In genomic region chr10:37442882-37443281, GRCh38 we compare ENCODE assay signal across 28 cellular contexts.
"Had no signal": no experiment of that assay in that cellular context is flagged by ENCODE, and none has a peak within 500 bp of the region (broad histone marks: within the 10 kb centered on the region; RNA-seq: fewer than 3 reads in every experiment).

No MANE protein-coding gene starts in this region.

- H3K9me3 ChIP-seq: suprapubic skin, testis, thoracic aorta, thyroid gland, tibial artery, tibial nerve, transverse colon, upper lobe of left lung, upper lobe of right lung, uterus, vagina had no signal

- DNase-seq: stimulated activated CD4-positive, alpha-beta T cell treated with anti-CD3 and anti-CD28 coated beads, Interleukin-2, amount 100 ng/mL, for 24 hours; stimulated activated CD4-positive, alpha-beta T cell treated with anti-CD3 and anti-CD28 coated beads, Interleukin-2, amount 100 ng/mL, for 48 hours; stimulated activated CD4-positive, alpha-beta T cell treated with anti-CD3 and anti-CD28 coated beads, Interleukin-4, amount 100 ng/mL, for 1 hour; stimulated activated CD4-positive, alpha-beta T cell treated with anti-CD3 and anti-CD28 coated beads, Interleukin-4, amount 100 ng/mL, for 24 hours; stimulated activated CD8-positive, alpha-beta memory T cell treated with anti-CD3 and anti-CD28 coated beads, Interleukin-4, amount 100 ng/mL, for 48 hours; stimulated activated naive B cell treated with anti-CD40 and anti-IgM and Interleukin-4, amounts not matched to agents 10 μg/mL and 1 μg/mL and 100 μg/mL, for 72 hours; stimulated activated naive CD4-positive, alpha-beta T cell; stimulated activated naive CD4-positive, alpha-beta T cell treated with Interleukin-2 at 50 U/mL for 16 hours; stimulated activated naive CD8-positive, alpha-beta T cell treated with anti-CD3 and anti-CD28 coated beads, Interleukin-15, amount 100 ng/mL, for 72 hours; stimulated activated naive CD8-positive, alpha-beta T cell treated with anti-CD3 and anti-CD28 coated beads, Interleukin-15, Interleukin-2, amounts not matched to agents 100 U/mL and 50 U/mL, for 24 hours; stomach; substantia nigra; testis; thyroid gland; tibial artery; transverse colon; trophoblast cell; upper lobe of left lung; upper lobe of right lung; uterus had no signal

- H3K27me3 Mint-ChIP-seq: stimulated activated memory B cell treated with anti-CD40 and anti-IgM and Interleukin-4, amounts not matched to agents 10 μg/mL and 1 μg/mL and 100 μg/mL, for 72 hours; stimulated activated naive B cell treated with anti-CD40 and anti-IgM and Interleukin-4, amounts not matched to agents 10 μg/mL and 1 μg/mL and 100 μg/mL, for 72 hours; stimulated activated naive CD8-positive, alpha-beta T cell treated with anti-CD3 and anti-CD28 coated beads, Interleukin-15, amount 100 ng/mL, for 72 hours; stimulated activated naive CD8-positive, alpha-beta T cell treated with anti-CD3 and anti-CD28 coated beads, Interleukin-15, Interleukin-2, amounts not matched to agents 100 ng/mL and 50 ng/mL, for 24 hours; type B pancreatic cell had no signal

- H3K27ac ChIP-seq: stomach, suprapubic skin, testis, thoracic aorta, thyroid gland, tibial artery, tibial nerve, transverse colon, upper lobe of left lung, upper lobe of right lung, uterus, vagina had no signal

- ATAC-seq: stimulated activated effector memory CD8-positive, alpha-beta T cell treated with anti-CD3 and anti-CD28 coated beads, Interleukin-12 subunit alpha, Interleukin-12 subunit beta, amount 100 ng/mL, for 72 hours; stimulated activated memory B cell treated with anti-CD40 and anti-IgM and Interleukin-4, amounts not matched to agents 10 μg/mL and 1 μg/mL and 100 μg/mL, for 72 hours; stimulated activated naive B cell treated with anti-CD40 and anti-IgM and Interleukin-4, amounts not matched to agents 10 μg/mL and 1 μg/mL and 100 μg/mL, for 72 hours; stimulated activated naive CD8-positive, alpha-beta T cell treated with anti-CD3 and anti-CD28 coated beads, Interleukin-15, amount 100 ng/mL, for 72 hours; stimulated activated naive CD8-positive, alpha-beta T cell treated with anti-CD3 and anti-CD28 coated beads, Interleukin-15, Interleukin-2, amounts not matched to agents 100 U/mL and 50 U/mL, for 24 hours; upper lobe of right lung had no signal

- H3K27me3 ChIP-seq: stomach, suprapubic skin, testis, thyroid gland, tibial artery, tibial nerve, transverse colon, upper lobe of left lung, upper lobe of right lung, uterus, vagina had no signal

- H3K4me3 Mint-ChIP-seq: stimulated activated effector memory CD8-positive, alpha-beta T cell treated with anti-CD3 and anti-CD28 coated beads, Interleukin-12 subunit alpha, Interleukin-12 subunit beta, amount 100 ng/mL, for 72 hours; stimulated activated memory B cell treated with anti-CD40 and anti-IgM and Interleukin-4, amounts not matched to agents 10 μg/mL and 1 μg/mL and 100 μg/mL, for 72 hours; stimulated activated naive B cell treated with anti-CD40 and anti-IgM and Interleukin-4, amounts not matched to agents 10 μg/mL and 1 μg/mL and 100 μg/mL, for 72 hours; stimulated activated naive CD8-positive, alpha-beta T cell treated with anti-CD3 and anti-CD28 coated beads, Interleukin-15, amount 100 ng/mL, for 72 hours; stimulated activated naive CD8-positive, alpha-beta T cell treated with anti-CD3 and anti-CD28 coated beads, Interleukin-15, Interleukin-2, amounts not matched to agents 100 ng/mL and 50 ng/mL, for 24 hours; type B pancreatic cell had no signal

- H3K4me3 ChIP-seq: stomach, suprapubic skin, testis, thoracic aorta, thyroid gland, tibial artery, tibial nerve, transverse colon, upper lobe of left lung, upper lobe of right lung, uterus, vagina had no signal

- H3K36me3 ChIP-seq: stomach, suprapubic skin, thoracic aorta, thyroid gland, tibial artery, tibial nerve, transverse colon, upper lobe of left lung, upper lobe of right lung, uterus, vagina had no signal

- H3K4me1 Mint-ChIP-seq: stimulated activated effector memory CD8-positive, alpha-beta T cell treated with anti-CD3 and anti-CD28 coated beads, Interleukin-12 subunit alpha, Interleukin-12 subunit beta, amount 100 ng/mL, for 72 hours; stimulated activated memory B cell treated with anti-CD40 and anti-IgM and Interleukin-4, amounts not matched to agents 10 μg/mL and 1 μg/mL and 100 μg/mL, for 72 hours; stimulated activated naive B cell treated with anti-CD40 and anti-IgM and Interleukin-4, amounts not matched to agents 10 μg/mL and 1 μg/mL and 100 μg/mL, for 72 hours; stimulated activated naive CD8-positive, alpha-beta T cell treated with anti-CD3 and anti-CD28 coated beads, Interleukin-15, amount 100 ng/mL, for 72 hours had no signal

- H3K36me3 Mint-ChIP-seq: stimulated activated effector memory CD8-positive, alpha-beta T cell treated with anti-CD3 and anti-CD28 coated beads, Interleukin-12 subunit alpha, Interleukin-12 subunit beta, amount 100 ng/mL, for 72 hours; stimulated activated memory B cell treated with anti-CD40 and anti-IgM and Interleukin-4, amounts not matched to agents 10 μg/mL and 1 μg/mL and 100 μg/mL, for 72 hours; stimulated activated naive B cell treated with anti-CD40 and anti-IgM and Interleukin-4, amounts not matched to agents 10 μg/mL and 1 μg/mL and 100 μg/mL, for 72 hours; type B pancreatic cell had no signal

- H3K27ac Mint-ChIP-seq: stimulated activated effector memory CD8-positive, alpha-beta T cell treated with anti-CD3 and anti-CD28 coated beads, Interleukin-12 subunit alpha, Interleukin-12 subunit beta, amount 100 ng/mL, for 72 hours; stimulated activated memory B cell treated with anti-CD40 and anti-IgM and Interleukin-4, amounts not matched to agents 10 μg/mL and 1 μg/mL and 100 μg/mL, for 72 hours; stimulated activated naive B cell treated with anti-CD40 and anti-IgM and Interleukin-4, amounts not matched to agents 10 μg/mL and 1 μg/mL and 100 μg/mL, for 72 hours; stimulated activated naive CD8-positive, alpha-beta T cell treated with anti-CD3 and anti-CD28 coated beads, Interleukin-15, amount 100 ng/mL, for 72 hours; stimulated activated naive CD8-positive, alpha-beta T cell treated with anti-CD3 and anti-CD28 coated beads, Interleukin-15, Interleukin-2, amounts not matched to agents 100 ng/mL and 50 ng/mL, for 24 hours; type B pancreatic cell had no signal

- H3K4me1 ChIP-seq: stomach, suprapubic skin, testis, thyroid gland, tibial artery, tibial nerve, transverse colon, upper lobe of left lung, upper lobe of right lung, uterus, vagina had no signal
